8 cellular contexts compared by ENCODE assay signal in the genomic region with DNA sequence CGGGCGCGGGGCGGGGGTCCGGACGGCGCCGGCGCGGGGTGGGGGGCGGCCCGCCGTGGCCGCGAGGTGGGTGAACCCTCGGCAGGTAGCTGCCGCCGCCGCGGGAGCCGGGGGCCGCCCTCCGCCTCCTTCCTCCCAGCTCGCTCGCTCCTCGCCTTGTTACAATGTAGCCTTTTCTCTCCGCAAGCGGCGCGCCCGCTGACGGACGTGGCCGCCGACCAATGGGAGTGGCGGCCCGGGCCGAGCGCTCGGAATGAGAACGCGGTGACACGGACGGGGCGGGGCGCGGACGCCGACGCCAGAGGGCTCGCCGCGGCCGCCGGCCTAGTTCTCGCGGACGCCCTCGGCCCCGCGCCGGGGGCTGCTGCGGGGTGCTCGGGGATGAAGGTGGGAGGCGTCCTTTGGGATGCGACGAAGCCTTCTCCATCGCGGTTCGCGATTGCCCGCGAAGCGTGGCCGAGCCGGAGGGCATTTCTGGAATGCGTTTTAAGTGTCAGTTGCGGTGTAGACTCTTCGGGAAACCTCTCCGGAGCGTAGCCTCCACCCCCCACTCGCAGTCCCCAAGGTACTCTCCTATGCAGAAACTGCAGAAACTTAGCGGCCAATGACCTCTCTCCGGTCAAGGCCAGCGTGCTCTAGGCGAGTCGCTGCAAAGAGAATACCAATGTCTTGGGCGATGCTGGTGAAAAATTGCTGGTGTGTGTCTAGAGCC. TPM values are rescaled to one million over a fixed set of nuclear protein-coding genes. Genes with fewer than 3 reads are reported as not detected.
DNase-seq lines count a peak whose midpoint lies in the region; ATAC-seq and TF ChIP-seq lines count a peak whose summit lies in the region.

No MANE protein-coding gene starts in this region.

- no peaks in the 10 kb centered on the region for H3K36me3 ChIP-seq in uterus

- no peaks in the 10 kb centered on the region for H3K9me3 ChIP-seq in uterus

- peak overlapping the region; percentile 55 for H3K4me3 ChIP-seq in astrocyte of the cerebellum (ENCODE audit: low read depth, low read length)
- peak overlapping the region; percentile 52 to 81 for H3K4me3 ChIP-seq in uterus

- peak; percentile 98 for ATAC-seq in GM18511 (IDR thresholded peaks at IDR 0.05; ENCODE audit: unreplicated experiment)
- peak; percentile 97 for ATAC-seq in HG03025 (IDR thresholded peaks at IDR 0.05; ENCODE audit: low FRiP score, unreplicated experiment)

- intact Hi-C loops in uterus (cut with DNase I; ENCODE audit: low total_unique reads): no loop called here

- in situ Hi-C loops in astrocyte of the cerebellum (cut with HindIII; ENCODE audit: low sequenced_read_pairs): no loop called here

- no peak for TF ChIP-seq CTCF in astrocyte of the cerebellum (IDR thresholded peaks at IDR 0.05; ENCODE audit: low read depth, low read length, missing control alignments)
- TF ChIP-seq CTCF in uterus (IDR thresholded peaks at IDR 0.05): peak in 1 of 4 experiments; percentile 21

- no peaks in the 10 kb centered on the region for H3K27me3 ChIP-seq in uterus

- DNase-seq in NCI-H2029 treated with DMSO at 0.1 percent for 48 hours (lab: John Stamatoyannopoulos, UW) (peak; percentile 52), T-helper 9 cell (peak; percentile 87), astrocyte of the cerebellum (ENCODE audit: low read depth) (peak; percentile 85), hepatic stellate cell (ENCODE audit: low spot score) (peak; percentile 99), putamen (ENCODE audit: low spot score) (peak; percentile 95), uterus (peak; percentile 94 to 96)

- H3K27ac ChIP-seq in uterus: peak overlapping the region; percentile 99 to 100

- peaks cover 0 to 6% of the 10 kb centered on the region in 2 donors for H3K4me1 ChIP-seq in uterus

- peak; percentile 84 to 87 for TF ChIP-seq POLR2A in uterus (IDR thresholded peaks at IDR 0.05)

RNA-seq across cellular contexts. Expression of gene PRDM11, which starts 0.7 kb away (rescaled TPM):
- 100 to 1,000 TPM in 1 of 4 donors, 10 to 100 TPM in 2, 1 to 10 TPM in 1; 7.4 to 318 (median 58.5) TPM for total RNA-seq in uterus

Comparison
In these comparisons a context has a peak if more than half of its experiments do, and no peak if none do; other contexts are left out.
1. Peak in every context shown above with its lines: DNase-seq, ATAC-seq, H3K4me3 ChIP-seq and H3K27ac ChIP-seq.